Comparison of ENCODE assay signal across 5 cellular contexts in genomic region chr7:154204046-154204445, GRCh38.
"Had no signal": no experiment of that assay in that cellular context is flagged by ENCODE, and none has a peak within 500 bp of the region (broad histone marks: within the 10 kb centered on the region; RNA-seq: fewer than 3 reads in every experiment).

No MANE protein-coding gene starts in this region.

- ATAC-seq: GM23338, K562 had no signal

- DNase-seq: H9, HCEC 1CT, IMR-90 had no signal

- H2AFZ ChIP-seq: GM23338 had no signal

- H3K27ac Mint-ChIP-seq: GM23338, H9 had no signal

- H3K9me3 Mint-ChIP-seq: GM23338, H9 had no signal

- H3K4me3 ChIP-seq: GM23338, K562 had no signal

- H3K4me3 Mint-ChIP-seq: GM23338, H9 had no signal

- H3K4me2 ChIP-seq: GM23338 had no signal
